Comparison of ENCODE assay signal across 11 cellular contexts in genomic region chr15:57696146-57696545, GRCh38. TPM values are rescaled to one million over a fixed set of nuclear protein-coding genes. Genes with fewer than 3 reads are reported as not detected.
DNase-seq lines count a peak whose midpoint lies in the region; ATAC-seq and TF ChIP-seq lines count a peak whose summit lies in the region.
"Had no signal": no experiment of that assay in that cellular context is flagged by ENCODE, and none has a peak within 500 bp of the region (broad histone marks: within the 10 kb centered on the region; RNA-seq: fewer than 3 reads in every experiment).

No MANE protein-coding gene starts in this region.

- no peak for TF ChIP-seq POLR2A in Peyer's patch (IDR thresholded peaks at IDR 0.05)

- H3K36me3 ChIP-seq in neuronal stem cell (replicated peaks in 1 of 2; ENCODE audit: control insufficient read depth in 2 of 2, insufficient read depth in 2 of 2, low read length in 2 of 2): no peaks in the 10 kb centered on the region
- H3K36me3 ChIP-seq in Peyer's patch: no peaks in the 10 kb centered on the region

- no peak overlapping the region for H3K4me2 ChIP-seq in neuronal stem cell (ENCODE audit: insufficient read depth, low read length, poor library complexity, severe bottlenecking)

- WGBS in neuronal stem cell (ENCODE audit: extremely low coverage in 2 of 2, insufficient read length in 2 of 2, insufficient replicate concordance in 1 of 2), 2 donors: no CpG with 5 or more reads among the region's 5 CpGs

- H3K4me1 ChIP-seq in neuronal stem cell (ENCODE audit: control insufficient read depth in 2 of 2, insufficient read depth in 1 of 2, low read depth in 1 of 2, low read length in 2 of 2): peaks cover 0 to 1% of the 10 kb centered on the region in 2 donors
- no peaks in the 10 kb centered on the region for H3K4me1 ChIP-seq in Peyer's patch

- H4K8ac ChIP-seq in neuronal stem cell (ENCODE audit: low read depth, low read length): no peak overlapping the region

- no peak overlapping the region for H3K4ac ChIP-seq in neuronal stem cell (ENCODE audit: low read length)

- H2AFZ ChIP-seq in neuronal stem cell (ENCODE audit: low read length): peak overlapping the region; percentile 87

- TF ChIP-seq CTCF in LNCaP clone FGC (IDR thresholded peaks at IDR 0.05; ENCODE audit: control insufficient read depth, extremely low read depth, insufficient read depth) (no peak), Peyer's patch (IDR thresholded peaks at IDR 0.05) (no peak), GM10266 (IDR thresholded peaks at IDR 0.05; ENCODE audit: control insufficient read depth, insufficient read depth, low read depth, missing control alignments) (no peak)

- no peak overlapping the region for H3K18ac ChIP-seq in neuronal stem cell (ENCODE audit: low read length)

- H2BK120ac ChIP-seq in neuronal stem cell (ENCODE audit: low read depth, low read length): no peak overlapping the region

- H3K27me3 ChIP-seq in neuronal stem cell (ENCODE audit: control insufficient read depth in 3 of 3, insufficient read depth in 3 of 3, low read depth in 1 of 3, low read length in 3 of 3): peaks cover 0 to 16% (median 0%) of the 10 kb centered on the region in 3 experiments
- no peaks in the 10 kb centered on the region for H3K27me3 ChIP-seq in Peyer's patch

- no peak overlapping the region for H3K14ac ChIP-seq in neuronal stem cell (ENCODE audit: low read length)

- H2BK12ac ChIP-seq in neuronal stem cell (ENCODE audit: low read length): no peak overlapping the region

- H2BK5ac ChIP-seq in neuronal stem cell (ENCODE audit: low read length): no peak overlapping the region

- no peaks in the 10 kb centered on the region for H3K79me1 ChIP-seq in neuronal stem cell (ENCODE audit: low read depth, low read length)

- H4K91ac ChIP-seq in neuronal stem cell (ENCODE audit: low read depth, low read length, poor library complexity): no peak overlapping the region

- DNase-seq in DMS153 (lab: John Stamatoyannopoulos, UW) (peak; percentile 24), LNCaP clone FGC (ENCODE audit: low read depth) (peak; percentile 70), SHP77 treated with DMSO at 0.1 percent for 48 hours (lab: John Stamatoyannopoulos, UW) (peak; percentile 59), neuronal stem cell (ENCODE audit: low spot score) (no peak), Peyer's patch (no peak), GM10266 (ENCODE audit: extremely low spot score) (no peak)
- DNase-seq: activated naive CD8-positive, alpha-beta T cell treated with anti-CD3 and anti-CD28 coated beads, Interleukin-2, amount 50 U/mL, for 24 hours; activated T-cell treated with anti-CD3 and anti-CD28 coated beads, Interleukin-2, amount 50 U/mL, for 72 hours; NCI-H187 treated with DMSO at 0.1 percent for 48 hours had no signal

- H3K27ac ChIP-seq in neuronal stem cell (replicated peaks; ENCODE audit: low read length): no peak overlapping the region
- H3K27ac ChIP-seq in Peyer's patch: no peak overlapping the region

- no peaks in the 10 kb centered on the region for H3K9me3 ChIP-seq in neuronal stem cell (replicated peaks in 1 of 2; ENCODE audit: control insufficient read depth in 2 of 2, insufficient read depth in 1 of 2, low read depth in 1 of 2, low read length in 2 of 2)
- no peaks in the 10 kb centered on the region for H3K9me3 ChIP-seq in Peyer's patch

- H3K9ac ChIP-seq in neuronal stem cell (ENCODE audit: low read depth, low read length, poor library complexity): no peak overlapping the region

- no peak overlapping the region for H3K23ac ChIP-seq in neuronal stem cell (ENCODE audit: low read depth, low read length, poor library complexity)

- H2BK15ac ChIP-seq in neuronal stem cell (ENCODE audit: low read length): no peak overlapping the region

- no peak overlapping the region for H2AK5ac ChIP-seq in neuronal stem cell (ENCODE audit: low read depth, low read length)

- H3K4me3 ChIP-seq in LNCaP clone FGC (ENCODE audit: low read depth, low read length) (no peak overlapping the region), neuronal stem cell (ENCODE audit: low read length in 2 of 2) (no peak overlapping the region), Peyer's patch (no peak overlapping the region)

- ATAC-seq in HG02870 (IDR thresholded peaks at IDR 0.05; ENCODE audit: unreplicated experiment): no peak
- ATAC-seq: activated naive CD8-positive, alpha-beta T cell treated with anti-CD3 and anti-CD28 coated beads, Interleukin-2, amount 50 U/mL, for 24 hours; activated T-cell treated with anti-CD3 and anti-CD28 coated beads, Interleukin-2, amount 50 U/mL, for 72 hours; left lobe of liver had no signal

RNA-seq across cellular contexts. Expression of gene POLR2M, which starts 10.4 kb away (rescaled TPM):
- 173 TPM for polyA plus RNA-seq in neuronal stem cell (2013, experiment 1 of 2)
- polyA plus RNA-seq in neuronal stem cell (2013, experiment 2 of 2): 182 TPM
- 100 to 1,000 TPM; 141 to 595 (median 211) TPM for total RNA-seq in Peyer's patch

Comparison
In these comparisons a context has a peak if more than half of its experiments do, and no peak if none do; other contexts are left out.
1. DNase-seq: peak in DMS153 (single experiment), LNCaP clone FGC (single experiment) and SHP77 treated with DMSO at 0.1 percent for 48 hours (single experiment); none in neuronal stem cell (single experiment), Peyer's patch (0 of 3) and GM10266 (single experiment).